Comparison of ENCODE assay signal across 8 cellular contexts in genomic region chr9:136438909-136439549, GRCh38. TPM values are rescaled to one million over a fixed set of nuclear protein-coding genes. Genes with fewer than 3 reads are reported as not detected.
DNase-seq lines count a peak whose midpoint lies in the region; ATAC-seq, FAIRE-seq and TF ChIP-seq lines count a peak whose summit lies in the region.

No MANE protein-coding gene starts in this region.

- H3K27ac ChIP-seq in BLaER1 (peak overlapping the region; percentile 92), caudate nucleus (ENCODE audit: low read depth, low read length) (peak overlapping the region; percentile 21), HepG2 (ENCODE audit: extremely low read length, insufficient read depth, low read length) (peak overlapping the region; percentile 59)

- 0% methylated on average over 10 of the region's 66 CpGs for WGBS in HepG2 (ENCODE audit: low lambda C conversion rate)

- H3K9ac ChIP-seq in BLaER1, result peak overlapping the region; percentile 95
- peak overlapping the region; percentile 85 for H3K9ac ChIP-seq in HepG2 (ENCODE audit: insufficient read depth, low read depth, low read length)

- peak overlapping the region; percentile 96 for H3K4me3 ChIP-seq in BLaER1
- peak overlapping the region; percentile 82 for H3K4me3 ChIP-seq in WI38 (ENCODE audit: low read depth, low read length)
- H3K4me3 ChIP-seq in HepG2 (replicated peaks in 1 of 3; ENCODE audit: insufficient read depth in 1 of 3, low read depth in 2 of 3, low read length in 3 of 3), result peak overlapping the region; percentile 89 to 92 (median 89)

- H3K27me3 ChIP-seq in BLaER1 (no peaks in the 10 kb centered on the region), HepG2 (ENCODE audit: control insufficient read depth in 1 of 2, insufficient read depth in 2 of 2, low read length in 2 of 2) (no peaks in the 10 kb centered on the region; a peak in 1 of 5 replicates)

- H3K4me1 ChIP-seq in BLaER1 (peaks cover 71% of the 10 kb centered on the region), HepG2 (ENCODE audit: insufficient read depth, low read length) (peaks cover 46% of the 10 kb centered on the region)

- no TSS peak for BruUV-seq in HepG2 (replicated peaks; lab: Mats Ljungman, UMichigan)

- in situ Hi-C loops in HepG2 (cut with HindIII; ENCODE audit: extremely low pct_ligation_motif_present, low pct_unique_long_range_greater_than_20kb), result no loop called here

- TF ChIP-seq CTCF in WI38 (IDR thresholded peaks at IDR 0.05; ENCODE audit: low read depth, low read length), result no peak
- no peak for TF ChIP-seq CTCF in HepG2 (CRISPR knock-in tag; IDR thresholded peaks at IDR 0.05)

- H3K79me2 ChIP-seq in HepG2 (ENCODE audit: insufficient read depth, low read length), result peaks cover 26% of the 10 kb centered on the region

- no peak for FAIRE-seq in HepG2 (lab: Jason Lieb, UNC)

- POLR2A ChIA-PET in HepG2 (lab: Yijun Ruan, JAX), result no interaction called here

- H3K9me3 ChIP-seq in BLaER1 (no peaks in the 10 kb centered on the region), HepG2 (ENCODE audit: low read length) (no peaks in the 10 kb centered on the region)

- DNase-seq in caudate nucleus (lab: John Stamatoyannopoulos, UW), result peak in 2 of 61 donors; percentile 34 to 48
- no peak for DNase-seq in HepG2 (ENCODE audit: low spot score)
- peak; percentile 22 to 43 (median 34) for DNase-seq in stimulated activated CD4-positive, alpha-beta T cell treated with anti-CD3 and anti-CD28 coated beads, TNF-alpha, amount 100 ng/mL, for 48 hours (ENCODE audit: low read depth in 3 of 3)

- peak; percentile 31 for ATAC-seq in GM19328 (IDR thresholded peaks at IDR 0.05; ENCODE audit: unreplicated experiment)
- peak; percentile 42 for ATAC-seq in HG03460 (IDR thresholded peaks at IDR 0.05; ENCODE audit: unreplicated experiment)
- ATAC-seq in HepG2, result peak; percentile 47
- ATAC-seq in HG03378 (IDR thresholded peaks at IDR 0.05; ENCODE audit: unreplicated experiment), result no peak

- TF ChIP-seq RAD21 in HepG2 (CRISPR knock-in tag; IDR thresholded peaks at IDR 0.05), result no peak

- no peak overlapping the region for H2AFZ ChIP-seq in HepG2 (ENCODE audit: low read length)

- peak overlapping the region; percentile 96 for H3K4me2 ChIP-seq in BLaER1
- peak overlapping the region; percentile 84 for H3K4me2 ChIP-seq in HepG2 (ENCODE audit: low read depth, low read length)

- intact Hi-C loops in HepG2 (cut with micrococcal nuclease; ENCODE audit: unreplicated experiment), result no loop called here

- TF ChIP-seq EP300 in HepG2 (IDR thresholded peaks at IDR 0.05; ENCODE audit: low read depth in 2 of 2, low read length in 2 of 2) (no peak), HepG2 (CRISPR knock-in tag; IDR thresholded peaks at IDR 0.05; ENCODE audit: borderline replicate concordance) (no peak)

- CTCF ChIA-PET in HepG2 (lab: Yijun Ruan, JAX; ENCODE audit: low intra/inter-chr PET ratio, low total read pairs), result no interaction called here

- H4K20me1 ChIP-seq in BLaER1, result peaks cover 91% of the 10 kb centered on the region
- H4K20me1 ChIP-seq in HepG2 (ENCODE audit: insufficient read depth, low read length), result peaks cover 7% of the 10 kb centered on the region; the same call in 1 of the 2 replicates

- TF ChIP-seq POLR2A in HepG2 (IDR thresholded peaks at IDR 0.05; ENCODE audit: insufficient read depth in 1 of 2, low read depth in 2 of 2, low read length in 2 of 2), result no peak; a peak in 1 of 4 replicates

- peaks cover 47% of the 10 kb centered on the region for H3K36me3 ChIP-seq in BLaER1
- H3K36me3 ChIP-seq in HepG2 (replicated peaks in 1 of 2; ENCODE audit: control insufficient read depth in 1 of 2, insufficient read depth in 2 of 2, low read length in 2 of 2), result peaks cover 5 to 27% of the 10 kb centered on the region in 2 experiments; a peak in 4 of 5 replicates

RNA-seq across cellular contexts. Expression of gene INPP5E, which starts 0.6 kb away (rescaled TPM):
- 3.0 and 5.5 TPM in 2 replicates for total RNA-seq in HepG2 (2016; rRNA removed; fragmentation: Illumina TruSeq; extraction: Trizol)
- 0.91 and 1.3 TPM in 2 replicates for total RNA-seq in HepG2 (2016; cell fraction: cytosol; rRNA removed; fragmentation: Illumina TruSeq; extraction: Trizol; ENCODE audit: low read depth)
- total RNA-seq in HepG2 (2016; cell fraction: insoluble cytoplasmic fraction; rRNA removed; fragmentation: Illumina TruSeq; extraction: Trizol), result 2.7 and 5.4 TPM in 2 replicates
- total RNA-seq in HepG2 (2016; cell fraction: membrane; rRNA removed; fragmentation: Illumina TruSeq; extraction: Trizol), result 3.3 and 3.4 TPM in 2 replicates
- total RNA-seq in HepG2 (2016; cell fraction: nucleus; rRNA removed; fragmentation: Illumina TruSeq; extraction: Trizol), result 5.6 and 6.0 TPM in 2 replicates
- polyA plus RNA-seq in HepG2 (2011; rRNA removed), result 5.5 and 7.5 TPM in 2 replicates
- polyA plus RNA-seq in HepG2 (2011; cell fraction: cytosol; rRNA removed), result 3.2 and 4.1 TPM in 2 replicates
- polyA plus RNA-seq in HepG2 (2011; cell fraction: nucleus; rRNA removed), result 45.5 and 51.1 TPM in 2 replicates
- polyA plus RNA-seq in HepG2 (2012), result 3.7 and 5.4 TPM in 2 replicates
- 0.89 and 1.0 TPM in 2 replicates for polyA plus RNA-seq in HepG2 (2016; cell fraction: cytosol; fragmentation: Illumina TruSeq; extraction: Trizol; ENCODE audit: low read depth)
- polyA plus RNA-seq in HepG2 (2016; cell fraction: insoluble cytoplasmic fraction; fragmentation: Illumina TruSeq; extraction: Trizol; ENCODE audit: low read depth), result 4.0 and 5.3 TPM in 2 replicates
- polyA plus RNA-seq in HepG2 (2016; cell fraction: membrane; fragmentation: Illumina TruSeq; extraction: Trizol; ENCODE audit: low read depth), result 2.6 and 3.1 TPM in 2 replicates
- polyA plus RNA-seq in HepG2 (2016; cell fraction: nucleus; fragmentation: Illumina TruSeq; extraction: Trizol; ENCODE audit: insufficient read depth, low read depth), result 22.1 and 22.8 TPM in 2 replicates
- 5.4 and 5.9 TPM in 2 replicates for polyA minus RNA-seq in HepG2 (2011; rRNA and poly(A)+ RNA removed; ENCODE audit: low replicate concordance)
- polyA minus RNA-seq in HepG2 (2011; cell fraction: cytosol; rRNA and poly(A)+ RNA removed), result 2.7 and 3.1 TPM in 2 replicates
- polyA minus RNA-seq in HepG2 (2011; cell fraction: nucleus; rRNA and poly(A)+ RNA removed), result 5.8 and 7.5 TPM in 2 replicates

RNA-seq across cellular contexts. Expression of gene PMPCA, which starts 28.6 kb away (rescaled TPM):
- total RNA-seq in HepG2 (2016; rRNA removed; fragmentation: Illumina TruSeq; extraction: Trizol), result 75.7 and 88.4 TPM in 2 replicates
- total RNA-seq in HepG2 (2016; cell fraction: cytosol; rRNA removed; fragmentation: Illumina TruSeq; extraction: Trizol; ENCODE audit: low read depth), result 14.1 and 15.7 TPM in 2 replicates
- 70.5 and 92.4 TPM in 2 replicates for total RNA-seq in HepG2 (2016; cell fraction: insoluble cytoplasmic fraction; rRNA removed; fragmentation: Illumina TruSeq; extraction: Trizol)
- total RNA-seq in HepG2 (2016; cell fraction: membrane; rRNA removed; fragmentation: Illumina TruSeq; extraction: Trizol), result 21.9 and 22.0 TPM in 2 replicates
- total RNA-seq in HepG2 (2016; cell fraction: nucleus; rRNA removed; fragmentation: Illumina TruSeq; extraction: Trizol), result 58.2 and 62.3 TPM in 2 replicates
- 70.2 and 80.2 TPM in 2 replicates for polyA plus RNA-seq in HepG2 (2011; rRNA removed)
- polyA plus RNA-seq in HepG2 (2011; cell fraction: cytosol; rRNA removed), result 44.9 and 55.2 TPM in 2 replicates
- polyA plus RNA-seq in HepG2 (2011; cell fraction: nucleus; rRNA removed), result 206 and 222 TPM in 2 replicates
- 41.5 and 108 TPM in 2 replicates for polyA plus RNA-seq in HepG2 (2012)
- 10.1 and 10.7 TPM in 2 replicates for polyA plus RNA-seq in HepG2 (2016; cell fraction: cytosol; fragmentation: Illumina TruSeq; extraction: Trizol; ENCODE audit: low read depth)
- 86.9 and 90.6 TPM in 2 replicates for polyA plus RNA-seq in HepG2 (2016; cell fraction: insoluble cytoplasmic fraction; fragmentation: Illumina TruSeq; extraction: Trizol; ENCODE audit: low read depth)
- polyA plus RNA-seq in HepG2 (2016; cell fraction: membrane; fragmentation: Illumina TruSeq; extraction: Trizol; ENCODE audit: low read depth), result 13.3 and 15.7 TPM in 2 replicates
- 114 and 129 TPM in 2 replicates for polyA plus RNA-seq in HepG2 (2016; cell fraction: nucleus; fragmentation: Illumina TruSeq; extraction: Trizol; ENCODE audit: insufficient read depth, low read depth)
- polyA minus RNA-seq in HepG2 (2011; rRNA and poly(A)+ RNA removed; ENCODE audit: low replicate concordance), result 57.2 and 74.5 TPM in 2 replicates
- 22.3 and 23.8 TPM in 2 replicates for polyA minus RNA-seq in HepG2 (2011; cell fraction: cytosol; rRNA and poly(A)+ RNA removed)
- 42.0 and 54.2 TPM in 2 replicates for polyA minus RNA-seq in HepG2 (2011; cell fraction: nucleus; rRNA and poly(A)+ RNA removed)

RNA-seq across cellular contexts. Expression of gene ENTR1, which starts 28.6 kb away (rescaled TPM):
- 56.6 and 76.4 TPM in 2 replicates for total RNA-seq in HepG2 (2016; rRNA removed; fragmentation: Illumina TruSeq; extraction: Trizol)
- total RNA-seq in HepG2 (2016; cell fraction: cytosol; rRNA removed; fragmentation: Illumina TruSeq; extraction: Trizol; ENCODE audit: low read depth), result 47.6 and 52.6 TPM in 2 replicates
- 51.9 and 75.7 TPM in 2 replicates for total RNA-seq in HepG2 (2016; cell fraction: insoluble cytoplasmic fraction; rRNA removed; fragmentation: Illumina TruSeq; extraction: Trizol)
- total RNA-seq in HepG2 (2016; cell fraction: membrane; rRNA removed; fragmentation: Illumina TruSeq; extraction: Trizol), result 90.1 and 92.9 TPM in 2 replicates
- total RNA-seq in HepG2 (2016; cell fraction: nucleus; rRNA removed; fragmentation: Illumina TruSeq; extraction: Trizol), result 59.2 and 73.6 TPM in 2 replicates
- polyA plus RNA-seq in HepG2 (2011; rRNA removed), result 70.1 and 84.2 TPM in 2 replicates
- 35.5 and 40.6 TPM in 2 replicates for polyA plus RNA-seq in HepG2 (2011; cell fraction: cytosol; rRNA removed)
- 236 and 246 TPM in 2 replicates for polyA plus RNA-seq in HepG2 (2011; cell fraction: nucleus; rRNA removed)
- 48.1 and 65.0 TPM in 2 replicates for polyA plus RNA-seq in HepG2 (2012)
- polyA plus RNA-seq in HepG2 (2016; cell fraction: cytosol; fragmentation: Illumina TruSeq; extraction: Trizol; ENCODE audit: low read depth), result 47.0 and 48.8 TPM in 2 replicates
- polyA plus RNA-seq in HepG2 (2016; cell fraction: insoluble cytoplasmic fraction; fragmentation: Illumina TruSeq; extraction: Trizol; ENCODE audit: low read depth), result 57.5 and 58.8 TPM in 2 replicates
- 70.9 TPM in 2 replicates for polyA plus RNA-seq in HepG2 (2016; cell fraction: membrane; fragmentation: Illumina TruSeq; extraction: Trizol; ENCODE audit: low read depth)
- 178 and 194 TPM in 2 replicates for polyA plus RNA-seq in HepG2 (2016; cell fraction: nucleus; fragmentation: Illumina TruSeq; extraction: Trizol; ENCODE audit: insufficient read depth, low read depth)
- 57.8 and 122 TPM in 2 replicates for polyA minus RNA-seq in HepG2 (2011; rRNA and poly(A)+ RNA removed; ENCODE audit: low replicate concordance)
- 17.6 and 22.7 TPM in 2 replicates for polyA minus RNA-seq in HepG2 (2011; cell fraction: cytosol; rRNA and poly(A)+ RNA removed)
- polyA minus RNA-seq in HepG2 (2011; cell fraction: nucleus; rRNA and poly(A)+ RNA removed), result 46.1 and 48.1 TPM in 2 replicates

RNA-seq across cellular contexts. Expression of gene SNAPC4, which starts 39.1 kb away (rescaled TPM):
- 4.3 and 6.0 TPM in 2 replicates for total RNA-seq in HepG2 (2016; rRNA removed; fragmentation: Illumina TruSeq; extraction: Trizol)
- total RNA-seq in HepG2 (2016; cell fraction: cytosol; rRNA removed; fragmentation: Illumina TruSeq; extraction: Trizol; ENCODE audit: low read depth), result 0.51 and 0.88 TPM in 2 replicates
- total RNA-seq in HepG2 (2016; cell fraction: insoluble cytoplasmic fraction; rRNA removed; fragmentation: Illumina TruSeq; extraction: Trizol), result 3.9 and 6.1 TPM in 2 replicates
- 1.5 TPM in 2 replicates for total RNA-seq in HepG2 (2016; cell fraction: membrane; rRNA removed; fragmentation: Illumina TruSeq; extraction: Trizol)
- 7.0 and 9.4 TPM in 2 replicates for total RNA-seq in HepG2 (2016; cell fraction: nucleus; rRNA removed; fragmentation: Illumina TruSeq; extraction: Trizol)
- polyA plus RNA-seq in HepG2 (2011; rRNA removed), result 2.0 and 3.3 TPM in 2 replicates
- polyA plus RNA-seq in HepG2 (2011; cell fraction: cytosol; rRNA removed), result 1.0 and 1.7 TPM in 2 replicates
- polyA plus RNA-seq in HepG2 (2011; cell fraction: nucleus; rRNA removed), result 20.5 and 27.4 TPM in 2 replicates
- polyA plus RNA-seq in HepG2 (2012), result 3.3 TPM in 2 replicates
- polyA plus RNA-seq in HepG2 (2016; cell fraction: cytosol; fragmentation: Illumina TruSeq; extraction: Trizol; ENCODE audit: low read depth), result 0.61 and 0.67 TPM in 2 replicates
- 3.3 and 4.8 TPM in 2 replicates for polyA plus RNA-seq in HepG2 (2016; cell fraction: insoluble cytoplasmic fraction; fragmentation: Illumina TruSeq; extraction: Trizol; ENCODE audit: low read depth)
- polyA plus RNA-seq in HepG2 (2016; cell fraction: membrane; fragmentation: Illumina TruSeq; extraction: Trizol; ENCODE audit: low read depth), result 1.2 and 1.3 TPM in 2 replicates
- polyA plus RNA-seq in HepG2 (2016; cell fraction: nucleus; fragmentation: Illumina TruSeq; extraction: Trizol; ENCODE audit: insufficient read depth, low read depth), result 37.0 and 38.1 TPM in 2 replicates
- polyA minus RNA-seq in HepG2 (2011; rRNA and poly(A)+ RNA removed; ENCODE audit: low replicate concordance), result 1.5 and 5.2 TPM in 2 replicates
- 0.53 and 1.1 TPM in 2 replicates for polyA minus RNA-seq in HepG2 (2011; cell fraction: cytosol; rRNA and poly(A)+ RNA removed)
- 6.3 and 6.8 TPM in 2 replicates for polyA minus RNA-seq in HepG2 (2011; cell fraction: nucleus; rRNA and poly(A)+ RNA removed)

RNA-seq across cellular contexts. Expression of gene SEC16A, which starts 43.8 kb away (rescaled TPM):
- 15.9 and 27.7 TPM in 2 replicates for total RNA-seq in HepG2 (2016; rRNA removed; fragmentation: Illumina TruSeq; extraction: Trizol)
- 3.9 TPM in 2 replicates for total RNA-seq in HepG2 (2016; cell fraction: cytosol; rRNA removed; fragmentation: Illumina TruSeq; extraction: Trizol; ENCODE audit: low read depth)
- total RNA-seq in HepG2 (2016; cell fraction: insoluble cytoplasmic fraction; rRNA removed; fragmentation: Illumina TruSeq; extraction: Trizol), result 15.7 and 21.0 TPM in 2 replicates
- total RNA-seq in HepG2 (2016; cell fraction: membrane; rRNA removed; fragmentation: Illumina TruSeq; extraction: Trizol), result 12.2 and 12.3 TPM in 2 replicates
- total RNA-seq in HepG2 (2016; cell fraction: nucleus; rRNA removed; fragmentation: Illumina TruSeq; extraction: Trizol), result 25.4 and 28.9 TPM in 2 replicates
- 17.9 and 18.9 TPM in 2 replicates for polyA plus RNA-seq in HepG2 (2011; rRNA removed)
- polyA plus RNA-seq in HepG2 (2011; cell fraction: cytosol; rRNA removed), result 12.7 and 13.2 TPM in 2 replicates
- polyA plus RNA-seq in HepG2 (2011; cell fraction: nucleus; rRNA removed), result 71.0 and 81.7 TPM in 2 replicates
- polyA plus RNA-seq in HepG2 (2012), result 26.1 and 28.5 TPM in 2 replicates
- 2.6 and 3.4 TPM in 2 replicates for polyA plus RNA-seq in HepG2 (2016; cell fraction: cytosol; fragmentation: Illumina TruSeq; extraction: Trizol; ENCODE audit: low read depth)
- polyA plus RNA-seq in HepG2 (2016; cell fraction: insoluble cytoplasmic fraction; fragmentation: Illumina TruSeq; extraction: Trizol; ENCODE audit: low read depth), result 29.5 and 38.6 TPM in 2 replicates
- 7.1 and 8.4 TPM in 2 replicates for polyA plus RNA-seq in HepG2 (2016; cell fraction: membrane; fragmentation: Illumina TruSeq; extraction: Trizol; ENCODE audit: low read depth)
- polyA plus RNA-seq in HepG2 (2016; cell fraction: nucleus; fragmentation: Illumina TruSeq; extraction: Trizol; ENCODE audit: insufficient read depth, low read depth), result 72.9 and 74.4 TPM in 2 replicates
- 29.0 and 33.5 TPM in 2 replicates for polyA minus RNA-seq in HepG2 (2011; rRNA and poly(A)+ RNA removed; ENCODE audit: low replicate concordance)
- 27.1 and 28.7 TPM in 2 replicates for polyA minus RNA-seq in HepG2 (2011; cell fraction: cytosol; rRNA and poly(A)+ RNA removed)
- 24.8 and 24.9 TPM in 2 replicates for polyA minus RNA-seq in HepG2 (2011; cell fraction: nucleus; rRNA and poly(A)+ RNA removed)

Comparison
In these comparisons a context has a peak if more than half of its experiments do, and no peak if none do; other contexts are left out.
1. H3K27ac ChIP-seq: peak in every context shown above with its lines; median percentile 92 in BLaER1; 59 in HepG2; 21 in caudate nucleus.